In genomic region chr4:173527103-173527876, GRCh38 we compare ENCODE assay signal across 12 cellular contexts. TPM values are rescaled to one million over a fixed set of nuclear protein-coding genes. Genes with fewer than 3 reads are reported as not detected.
DNase-seq lines count a peak whose midpoint lies in the region; ATAC-seq and TF ChIP-seq lines count a peak whose summit lies in the region.
"Had no signal": no experiment of that assay in that cellular context is flagged by ENCODE, and none has a peak within 500 bp of the region (broad histone marks: within the 10 kb centered on the region; RNA-seq: fewer than 3 reads in every experiment).

No MANE protein-coding gene starts in this region.

- H3K27ac ChIP-seq in right cardiac atrium (ENCODE audit: low read length) (peak overlapping the region; percentile 84), spleen (peak overlapping the region in 3 of 8 donors; percentile 48 to 78 (median 64)), brain microvascular endothelial cell (no peak overlapping the region)

- H3K4me3 ChIP-seq in right cardiac atrium (ENCODE audit: low read length) (peak overlapping the region; percentile 59), spleen (peak overlapping the region in 5 of 8 donors; percentile 11 to 62 (median 37)), brain microvascular endothelial cell (ENCODE audit: low read depth, low read length) (no peak overlapping the region)

- no peak overlapping the region for H3K27ac Mint-ChIP-seq in activated CD8-positive, alpha-beta T cell treated with anti-CD3 and anti-CD28 coated beads for 36 hours

- TF ChIP-seq CTCF in activated CD8-positive, alpha-beta T cell treated with anti-CD3 and anti-CD28 coated beads for 36 hours (IDR thresholded peaks at IDR 0.05), result no peak
- TF ChIP-seq CTCF in spleen (IDR thresholded peaks at IDR 0.05 in 8 of 11, conservative IDR thresholded peaks at IDR 0.05 in 3 of 11) (no peak), brain microvascular endothelial cell (IDR thresholded peaks at IDR 0.05; ENCODE audit: low read depth, low read length, missing control alignments) (no peak)

- no peaks in the 10 kb centered on the region for H3K27me3 ChIP-seq in right cardiac atrium (ENCODE audit: control insufficient read depth, insufficient read depth)
- peaks cover 3 to 100% (median 97%) of the 10 kb centered on the region in 7 donors for H3K27me3 ChIP-seq in spleen (replicated peaks in 1 of 7)
- peaks cover 93% of the 10 kb centered on the region for H3K27me3 ChIP-seq in brain microvascular endothelial cell (replicated peaks)

- peaks cover 18% of the 10 kb centered on the region for H3K4me1 Mint-ChIP-seq in activated CD8-positive, alpha-beta T cell treated with anti-CD3 and anti-CD28 coated beads for 36 hours (ENCODE audit: low read depth)

- H3K4me1 ChIP-seq in right cardiac atrium (ENCODE audit: control insufficient read depth, insufficient read depth, low read length) (peaks cover 2% of the 10 kb centered on the region), spleen (peaks cover 5 to 50% (median 37%) of the 10 kb centered on the region in 6 donors)

- peak; percentile 47 for ATAC-seq in activated CD8-positive, alpha-beta T cell treated with anti-CD3 and anti-CD28 coated beads for 36 hours
- ATAC-seq in right cardiac atrium, result no peak

- no peaks in the 10 kb centered on the region for H3K36me3 ChIP-seq in spleen
- no peaks in the 10 kb centered on the region for H3K36me3 ChIP-seq in brain microvascular endothelial cell (replicated peaks)

- no peak for TF ChIP-seq POLR2A in spleen (IDR thresholded peaks at IDR 0.05)

- intact Hi-C loops in activated CD8-positive, alpha-beta T cell treated with anti-CD3 and anti-CD28 coated beads for 36 hours (cut with micrococcal nuclease), result loop anchor here (5.0 kb wide), 1 partner anchor 690 kb away; no protein-coding TSS in a partner anchor
- intact Hi-C loops in right cardiac atrium (cut with DNase I) (loop anchor here in 1 of 4 donors (5.0 kb wide), 2 partner anchors 220 to 465 kb away; no protein-coding TSS in a partner anchor), spleen (cut with DNase I; ENCODE audit: low total_unique reads) (no loop called here)

- POLR2A ChIA-PET in activated CD8-positive, alpha-beta T cell treated with anti-CD3 and anti-CD28 coated beads for 36 hours (lab: Charles Lee), result interaction anchor here (1.1 to 1.4 kb wide), 2 partner anchors 10 to 18 kb away, joined by 3 to 4 read pairs; no protein-coding TSS in a partner anchor

- CTCF ChIA-PET in activated CD8-positive, alpha-beta T cell treated with anti-CD3 and anti-CD28 coated beads for 36 hours (lab: Charles Lee), result interaction anchor here (1.4 to 1.9 kb wide), 2 partner anchors 18 to 21 kb away, joined by 5 to 6 read pairs; no protein-coding TSS in a partner anchor

- in situ Hi-C loops in brain microvascular endothelial cell (cut with HindIII; ENCODE audit: low pct_ligation_motif_present, low sequenced_read_pairs), result no loop called here

- WGBS in right cardiac atrium, result 14% methylated on average over 42 of the region's 42 CpGs
- WGBS in spleen, 5 donors, result 9 to 13% (median 10%) methylated on average over 41 to 42 of the region's 42 CpGs

- H3K36me3 Mint-ChIP-seq in activated CD8-positive, alpha-beta T cell treated with anti-CD3 and anti-CD28 coated beads for 36 hours (ENCODE audit: low read depth), result peaks cover 11% of the 10 kb centered on the region

- no peaks in the 10 kb centered on the region for H3K9me3 ChIP-seq in right cardiac atrium (ENCODE audit: control insufficient read depth, low read length)
- H3K9me3 ChIP-seq in spleen, result peaks cover 0 to 9% (median 0%) of the 10 kb centered on the region in 8 donors

- H3K4me3 Mint-ChIP-seq in activated CD8-positive, alpha-beta T cell treated with anti-CD3 and anti-CD28 coated beads for 36 hours, result no peak overlapping the region

- no peaks in the 10 kb centered on the region for H3K9me3 Mint-ChIP-seq in activated CD8-positive, alpha-beta T cell treated with anti-CD3 and anti-CD28 coated beads for 36 hours

- H3K27me3 Mint-ChIP-seq in activated CD8-positive, alpha-beta T cell treated with anti-CD3 and anti-CD28 coated beads for 36 hours, result peaks cover 84% of the 10 kb centered on the region

- peak; percentile 5 for DNase-seq in NCI-H2227 (lab: John Stamatoyannopoulos, UW; ENCODE audit: unreplicated experiment)
- no peak for DNase-seq in NCI-H2227 treated with DMSO at 0.1 percent for 48 hours (lab: John Stamatoyannopoulos, UW)
- no peak for DNase-seq in activated CD8-positive, alpha-beta T cell treated with anti-CD3 and anti-CD28 coated beads for 36 hours
- DNase-seq in right cardiac atrium, result peak; percentile 44 to 82 (median 78)
- no peak for DNase-seq in spleen
- no peak for DNase-seq in inferior parietal cortex (ENCODE audit: extremely low spot score)
- no peak for DNase-seq in brain microvascular endothelial cell
- DNase-seq in NCI-H82 (lab: John Stamatoyannopoulos, UW), result no peak
- DNase-seq: 8988T, NCI-H1105, RPMI8226 had no signal

RNA-seq across cellular contexts. Expression of gene HAND2, which starts 2.7 kb away (rescaled TPM):
- total RNA-seq in activated CD8-positive, alpha-beta T cell treated with anti-CD3 and anti-CD28 coated beads for 36 hours, result not detected
- total RNA-seq in right cardiac atrium, result 100 to 1,000 TPM in 3 of 4 donors, 10 to 100 TPM in 1; 69.3 to 154 (median 136) TPM
- polyA plus RNA-seq in right cardiac atrium, result 115 TPM
- 1 to 10 TPM in 5 of 7 donors, under 1 TPM in 2; 0.80 to 6.3 (median 1.5) TPM for total RNA-seq in spleen
- 1 to 10 TPM in 2 of 3 donors, under 1 TPM in 1; 0.93 to 3.8 (median 2.4) TPM for polyA plus RNA-seq in spleen
- total RNA-seq: dermis microvascular lymphatic vessel endothelial cell had no signal

Comparison
In these comparisons a context has a peak if more than half of its experiments do, and no peak if none do; other contexts are left out.
1. DNase-seq: peak in NCI-H2227 (single experiment) and right cardiac atrium (3 of 3); none in NCI-H2227 treated with DMSO at 0.1 percent for 48 hours (single experiment), activated CD8-positive, alpha-beta T cell treated with anti-CD3 and anti-CD28 coated beads for 36 hours (single experiment), spleen (single experiment), inferior parietal cortex (single experiment), brain microvascular endothelial cell (single experiment) and NCI-H82 (single experiment).
2. RNA of gene HAND2, which starts 2.7 kb away (total RNA-seq): 69.3 to 154 TPM in right cardiac atrium; 0.80 to 6.3 TPM in spleen and not detected in activated CD8-positive, alpha-beta T cell treated with anti-CD3 and anti-CD28 coated beads for 36 hours; every median in the first group is over 4 times any median in the second.